ENCODE assay signal across 8 cellular contexts in the genomic region with DNA sequence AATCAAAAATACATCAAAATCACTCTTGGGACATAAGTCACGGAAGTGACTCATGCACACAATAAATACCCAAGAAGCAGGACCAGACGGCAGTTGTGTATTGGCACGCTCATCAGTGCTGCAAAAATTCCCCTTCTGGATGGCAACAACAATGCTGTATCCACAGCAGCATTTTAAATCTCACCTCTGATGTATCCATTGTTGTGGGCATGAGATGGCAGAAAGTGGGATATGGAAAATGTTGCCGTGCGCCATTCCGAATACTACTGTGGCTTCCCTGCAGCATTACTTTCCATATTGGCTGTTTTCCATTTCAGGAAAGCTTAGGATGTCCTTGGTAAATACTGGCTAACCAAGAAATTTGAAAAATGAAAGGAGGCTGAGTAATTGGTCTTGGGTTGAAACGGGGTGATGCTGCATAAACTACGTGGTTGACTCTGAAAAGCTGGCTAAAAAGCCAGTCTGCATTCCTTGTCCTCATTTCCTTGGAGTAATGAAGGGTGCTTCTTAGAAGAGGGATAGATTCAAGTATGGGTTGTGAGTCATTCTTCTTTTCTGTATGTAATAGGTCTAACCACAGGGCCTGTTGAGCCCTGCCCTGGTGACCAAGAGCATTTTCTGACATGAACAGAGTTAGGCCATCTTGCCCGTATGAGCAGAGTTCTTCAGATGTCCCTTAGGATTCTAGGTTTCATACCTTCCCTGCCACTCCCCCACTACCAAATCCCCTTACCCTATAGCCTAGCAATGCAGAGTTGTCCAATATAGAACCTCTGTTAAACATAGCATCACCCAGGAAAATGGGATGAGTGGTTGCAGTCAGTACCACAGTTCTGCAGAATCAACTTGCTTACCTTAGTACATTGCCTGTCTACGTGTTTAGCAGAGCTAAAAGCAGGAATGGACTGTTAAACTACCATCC. TPM values are rescaled to one million over a fixed set of nuclear protein-coding genes. Genes with fewer than 3 reads are reported as not detected.
DNase-seq lines count a peak whose midpoint lies in the region; ATAC-seq and TF ChIP-seq lines count a peak whose summit lies in the region.

No MANE protein-coding gene starts in this region.

- H3K9me3 Mint-ChIP-seq in activated naive CD8-positive, alpha-beta T cell (ENCODE audit: low read depth) = no peaks in the 10 kb centered on the region

- H3K4me3 Mint-ChIP-seq in activated naive CD8-positive, alpha-beta T cell = peak overlapping the region; percentile 62

- H3K36me3 Mint-ChIP-seq in activated naive CD8-positive, alpha-beta T cell = peaks cover 32% of the 10 kb centered on the region

- H3K4me1 ChIP-seq in lower lobe of right lung = peaks cover 25% of the 10 kb centered on the region

- H3K9me3 ChIP-seq in lower lobe of right lung = no peaks in the 10 kb centered on the region

- intact Hi-C loops in lower lobe of right lung (cut with DNase I) = loop anchor here (10.0 kb wide), 1 partner anchor 196 kb away; no protein-coding TSS in a partner anchor

- no peak for TF ChIP-seq CTCF in AG09309 (IDR thresholded peaks at IDR 0.05; ENCODE audit: control insufficient read depth, insufficient read depth, low read depth, low read length, missing control alignments)
- no peak for TF ChIP-seq CTCF in lower lobe of right lung (IDR thresholded peaks at IDR 0.05)

- no peaks in the 10 kb centered on the region for H3K27me3 ChIP-seq in lower lobe of right lung (ENCODE audit: low read depth)

- peaks cover 35% of the 10 kb centered on the region for H3K4me1 Mint-ChIP-seq in activated naive CD8-positive, alpha-beta T cell (ENCODE audit: low read depth)

- H3K4me3 ChIP-seq in AG09309 (ENCODE audit: control insufficient read depth, low read depth, low read length) (no peak overlapping the region), lower lobe of right lung (no peak overlapping the region)

- ATAC-seq in lower lobe of right lung (peak; percentile 35 to 61), GM19023 (IDR thresholded peaks at IDR 0.05; ENCODE audit: unreplicated experiment) (no peak)

- DNase-seq in AG09309 (ENCODE audit: low read depth) = peak; percentile 99
- DNase-seq in HK-2 (ENCODE audit: unreplicated experiment) = peak; percentile 50
- DNase-seq in lower lobe of right lung = no peak
- DNase-seq in mesenteric fat pad (ENCODE audit: low spot score) = no peak
- DNase-seq in GDM1 (lab: John Stamatoyannopoulos, UW) = no peak
- no peak for DNase-seq in stimulated activated CD4-positive, alpha-beta T cell treated with anti-CD3 and anti-CD28 coated beads, Interleukin-1b, Interleukin-23, amount 100 ng/mL, for 48 hours

- peak overlapping the region; percentile 72 for H3K27ac Mint-ChIP-seq in activated naive CD8-positive, alpha-beta T cell

- no peak overlapping the region for H3K27ac ChIP-seq in lower lobe of right lung

- no peaks in the 10 kb centered on the region for H3K36me3 ChIP-seq in lower lobe of right lung

- H3K27me3 Mint-ChIP-seq in activated naive CD8-positive, alpha-beta T cell = no peaks in the 10 kb centered on the region

RNA-seq across cellular contexts. Expression of a gene that starts 36.3 kb away (rescaled TPM):
- total RNA-seq in lower lobe of right lung (376 TPM), mesenteric fat pad (248 TPM)

Comparison
In these comparisons a context has a peak if more than half of its experiments do, and no peak if none do; other contexts are left out.
1. DNase-seq: peak in AG09309 (single experiment) and HK-2 (single experiment); none in lower lobe of right lung (single experiment), mesenteric fat pad (single experiment), GDM1 (single experiment) and stimulated activated CD4-positive, alpha-beta T cell treated with anti-CD3 and anti-CD28 coated beads, Interleukin-1b, Interleukin-23, amount 100 ng/mL, for 48 hours (single experiment).